Comparison of ENCODE assay signal across 1 cellular context in genomic region chr7:50281680-50282445, GRCh38.
TF ChIP-seq lines count a peak whose summit lies in the region.

No MANE protein-coding gene starts in this region.

TF ChIP-seq in GM12878, 131 proteins besides CTCF, POLR2A, EP300 and RAD21 (continued from another document):
- TF ChIP-seq JUNB (IDR thresholded peaks at IDR 0.05) (peak; percentile 60), BRCA1 (IDR thresholded peaks at IDR 0.05; ENCODE audit: low read depth, low read length) (no peak), PML (IDR thresholded peaks at IDR 0.05; ENCODE audit: low read length) (peak; percentile 54; the same call in 1 of the 2 replicates), ZBED1 (IDR thresholded peaks at IDR 0.05; ENCODE audit: borderline replicate concordance) (0 out of 2 replicates have a peak, but pooled peaks have one; percentile 32), NR2F1 (conservative IDR thresholded peaks at IDR 0.05) (peak; percentile 68), SMAD1 (IDR thresholded peaks at IDR 0.05; ENCODE audit: low read depth, partially characterized antibody) (peak; percentile 14), ATF7 (IDR thresholded peaks at IDR 0.05; ENCODE audit: low read depth) (peak; percentile 82)
